23 cellular contexts compared by ENCODE assay signal in genomic region chr16:82088483-82088882, GRCh38. TPM values are rescaled to one million over a fixed set of nuclear protein-coding genes. Genes with fewer than 3 reads are reported as not detected.
"Had no signal": no experiment of that assay in that cellular context is flagged by ENCODE, and none has a peak within 500 bp of the region (broad histone marks: within the 10 kb centered on the region; RNA-seq: fewer than 3 reads in every experiment).

No MANE protein-coding gene starts in this region.

- H3K9me3 ChIP-seq: ascending aorta, esophagus muscularis mucosa, left ventricle myocardium inferior, neutrophil, spleen, thoracic aorta had no signal

- H2AFZ ChIP-seq: hepatocyte, parathyroid adenoma had no signal

- DNase-seq: activated T-cell treated with anti-CD3 and anti-CD28 coated beads, Interleukin-2, amount 50 U/mL, for 1 hour; brain microvascular endothelial cell; caudate nucleus; dermis blood vessel endothelial cell; effector memory CD4-positive, alpha-beta T cell; kidney glomerular epithelial cell; left ventricle myocardium inferior; mammary epithelial cell; spleen; stimulated activated CD4-positive, alpha-beta T cell treated with anti-CD3 and anti-CD28 coated beads, Interleukin-4, amount 100 ng/mL, for 1 hour; stimulated activated naive CD4-positive, alpha-beta T cell treated with Interleukin-2 at 50 U/mL for 16 hours; T-helper 9 cell had no signal

- H3K79me2 ChIP-seq: hepatocyte, parathyroid adenoma had no signal

- H3K27ac ChIP-seq: ascending aorta, brain microvascular endothelial cell, esophagus muscularis mucosa, hepatocyte, left ventricle myocardium inferior, neutrophil, parathyroid adenoma, spleen, thoracic aorta had no signal

- H3K4me3 ChIP-seq: ascending aorta, esophagus muscularis mucosa, hepatocyte, left ventricle myocardium inferior, spleen, thoracic aorta had no signal

- H3K4me2 ChIP-seq: hepatocyte had no signal

- H3K9ac ChIP-seq: parathyroid adenoma had no signal

- H3K27me3 ChIP-seq: ascending aorta, brain microvascular endothelial cell, esophagus muscularis mucosa, hepatocyte had no signal

- H3K4me1 ChIP-seq: ascending aorta, esophagus muscularis mucosa, left ventricle myocardium inferior, parathyroid adenoma, spleen had no signal

- ATAC-seq: activated naive CD4-positive, alpha-beta T cell treated with anti-CD3 and anti-CD28 coated beads, Interleukin-2, amount 50 U/mL, for 72 hours; activated T-helper 17 cell treated with anti-CD3 and anti-CD28 coated beads, Interleukin-2, amount 50 U/mL, for 72 hours; natural killer cell treated with Interleukin-12 subunit alpha and Interleukin-12 subunit beta and Interleukin-15 and Interleukin-18, amount 100 ng/mL, for 72 hours; WTC11 had no signal

- H3K36me3 ChIP-seq: ascending aorta, brain microvascular endothelial cell, esophagus muscularis mucosa, left ventricle myocardium inferior, neutrophil, spleen, thoracic aorta had no signal

RNA-seq across cellular contexts. Expression of gene HSD17B2, which starts 53.4 kb away (rescaled TPM):
- total RNA-seq: activated naive CD4-positive, alpha-beta T cell treated with anti-CD3 and anti-CD28 coated beads, Interleukin-2, amount 50 U/mL, for 72 hours; activated T-helper 17 cell treated with anti-CD3 and anti-CD28 coated beads, Interleukin-2, amount 50 U/mL, for 72 hours; ascending aorta; esophagus muscularis mucosa; left ventricle myocardium inferior; natural killer cell treated with Interleukin-12 subunit alpha and Interleukin-12 subunit beta and Interleukin-15 and Interleukin-18, amount 100 ng/mL, for 72 hours; spleen; T-helper 1 cell treated with Interleukin-12 subunit alpha and Interleukin-12 subunit beta and Interleukin-4 antibody, amounts not matched to agents 30 ng/mL and 1 ng/mL, for 36 hours; thoracic aorta had no signal
